In the genomic region with DNA sequence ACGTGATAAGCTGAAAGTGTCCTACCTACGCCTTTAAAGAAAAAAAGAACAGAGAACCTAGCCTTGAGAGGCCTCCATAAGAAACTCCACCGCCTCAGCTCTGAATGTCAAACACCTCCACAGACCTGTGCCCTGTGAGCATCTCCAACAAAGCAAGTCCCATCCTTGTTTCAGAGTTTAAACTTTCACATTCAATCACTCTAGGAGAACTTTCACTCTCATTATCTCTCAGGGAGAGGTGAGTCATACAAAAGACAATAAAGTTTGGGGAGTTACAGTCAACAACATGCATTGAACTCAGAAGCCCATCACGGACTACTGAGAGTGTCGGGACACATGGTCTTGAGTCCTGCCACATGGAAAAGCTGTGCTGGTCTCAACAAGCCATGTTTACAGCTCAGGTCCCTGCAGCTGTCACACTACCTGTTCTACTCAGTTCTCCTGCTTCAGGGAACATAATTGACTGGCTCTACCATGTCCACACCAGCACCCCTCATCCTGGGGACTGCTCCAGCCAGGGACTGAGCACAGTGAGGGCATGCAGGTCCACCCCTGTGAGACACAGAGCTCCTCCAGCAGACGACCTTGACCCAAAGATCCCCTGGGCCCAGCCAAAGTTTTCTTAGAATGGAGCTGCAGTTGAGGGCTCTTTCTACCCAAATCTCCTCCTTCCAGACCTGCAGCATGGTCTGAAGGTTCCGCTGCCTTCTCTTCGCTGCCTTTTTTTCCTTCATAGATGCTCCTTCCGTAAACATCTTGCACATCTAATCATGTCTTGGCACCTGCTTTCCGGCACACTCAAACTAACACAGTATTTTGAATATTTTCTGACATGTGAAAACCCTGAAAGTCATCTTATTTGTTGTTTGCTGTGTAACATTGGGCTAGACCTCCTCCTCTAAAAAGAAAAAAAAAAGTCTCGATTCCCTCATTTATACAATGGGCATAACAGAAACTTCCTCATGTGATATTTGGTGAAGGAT, we compare ENCODE assay signal across 8 cellular contexts.
A peak's percentile ranks its signal among the peaks of the same experiment; 100 is the strongest.
DNase-seq lines count a peak whose midpoint lies in the region; ATAC-seq, FAIRE-seq and TF ChIP-seq lines count a peak whose summit lies in the region.

No MANE protein-coding gene starts in this region.

- DNase-seq in GM10266 (ENCODE audit: extremely low spot score) (peak; percentile 55), astrocyte of the hippocampus (ENCODE audit: low read depth, low spot score) (peak; percentile 29), small intestine (peak; percentile 78), HK-2 (ENCODE audit: unreplicated experiment) (no peak), Right ventricle myocardium superior (no peak), H7 (no peak)
- no peak for DNase-seq in Jurkat, Clone E6-1 (ENCODE audit: low read depth, low spot score)

- no peaks in the 10 kb centered on the region for H3K9me3 ChIP-seq in small intestine (ENCODE audit: control insufficient read depth, low read depth)

- H3K36me3 ChIP-seq in small intestine (ENCODE audit: control insufficient read depth in 2 of 2, insufficient read depth in 2 of 2, low read length in 2 of 2) (peaks cover 0 to 6% of the 10 kb centered on the region in 2 donors), H7 (replicated peaks; ENCODE audit: control insufficient read depth, insufficient read depth, low read length) (peaks cover 4% of the 10 kb centered on the region; the same call in 1 of the 2 replicates)

- H3K4me1 ChIP-seq in small intestine (ENCODE audit: control insufficient read depth in 2 of 2, insufficient read depth in 1 of 2, low read depth in 1 of 2, low read length in 1 of 2), result peaks cover 14 to 45% of the 10 kb centered on the region in 2 donors

- WGBS in small intestine, 3 donors, result 41 to 54% (median 43%) methylated on average over 11 of the region's 11 CpGs

- H3K27me3 ChIP-seq in small intestine (ENCODE audit: control insufficient read depth in 2 of 2, insufficient read depth in 2 of 2, low read length in 2 of 2) (no peaks in the 10 kb centered on the region), H7 (ENCODE audit: control insufficient read depth, insufficient read depth, low read length) (no peaks in the 10 kb centered on the region)

- H3K27ac ChIP-seq in small intestine (ENCODE audit: low read depth in 1 of 2, low read length in 1 of 2), result peak overlapping the region; percentile 1 to 83

- H3K4me3 ChIP-seq in Jurkat, Clone E6-1 (ENCODE audit: low read length), result peak overlapping the region; percentile 20
- H3K4me3 ChIP-seq in small intestine (ENCODE audit: low read depth in 1 of 2, low read length in 2 of 2) (no peak overlapping the region), H7 (ENCODE audit: insufficient read depth, low read depth, low read length) (no peak overlapping the region)

- intact Hi-C loops in Right ventricle myocardium superior (cut with DNase I), result loop anchor here (10.0 kb wide), 1 partner anchor 152 kb away; no protein-coding TSS in a partner anchor

- TF ChIP-seq CTCF in GM10266 (IDR thresholded peaks at IDR 0.05; ENCODE audit: control insufficient read depth, insufficient read depth, low read depth, missing control alignments), result no peak

- ATAC-seq in GM21526 (IDR thresholded peaks at IDR 0.05; ENCODE audit: low FRiP score, unreplicated experiment) (peak; percentile 59), Right ventricle myocardium superior (ENCODE audit: poor library complexity) (no peak)

- no peak for FAIRE-seq in small intestine (lab: Jason Lieb, UNC)

Comparison
In these comparisons a context has a peak if more than half of its experiments do, and no peak if none do; other contexts are left out.
1. DNase-seq: peak in GM10266 (single experiment), astrocyte of the hippocampus (single experiment) and small intestine (single experiment); none in Jurkat, Clone E6-1 (single experiment), HK-2 (single experiment), Right ventricle myocardium superior (single experiment) and H7 (single experiment).